9 cellular contexts compared by ENCODE assay signal in genomic region chr2:10787176-10787968, GRCh38. TPM values are rescaled to one million over a fixed set of nuclear protein-coding genes. Genes with fewer than 3 reads are reported as not detected.
A peak's percentile ranks its signal among the peaks of the same experiment; 100 is the strongest.
DNase-seq lines count a peak whose midpoint lies in the region; TF ChIP-seq lines count a peak whose summit lies in the region.
"Had no signal": no experiment of that assay in that cellular context is flagged by ENCODE, and none has a peak within 500 bp of the region (broad histone marks: within the 10 kb centered on the region; RNA-seq: fewer than 3 reads in every experiment).

No MANE protein-coding gene starts in this region.

- DNase-seq in SKM-1 (lab: John Stamatoyannopoulos, UW; ENCODE audit: unreplicated experiment) (peak; percentile 15), SKM-1 treated with dmso at 0.1 percent for 144 hours (lab: John Stamatoyannopoulos, UW; ENCODE audit: unreplicated experiment) (no peak), NCI-H82 (lab: John Stamatoyannopoulos, UW) (peak; percentile 69), brain microvascular endothelial cell (no peak), spleen (peak; percentile 70), testis (no peak), amniotic stem cell (lab: John Stamatoyannopoulos, UW) (no peak), pons (ENCODE audit: low spot score) (no peak)
- DNase-seq: COR-L47 had no signal

- intact Hi-C loops in spleen (cut with DNase I; ENCODE audit: low total_unique reads) (no loop called here), testis (cut with DNase I; ENCODE audit: low total_unique reads) (no loop called here)

- WGBS in spleen, 5 donors, result 85 to 92% (median 90%) methylated on average over 20 of the region's 20 CpGs
- WGBS in testis, 2 donors, result 89 to 90% methylated on average over 20 of the region's 20 CpGs

- H3K27me3 ChIP-seq in brain microvascular endothelial cell (replicated peaks) (no peaks in the 10 kb centered on the region), spleen (replicated peaks in 1 of 7) (no peaks in the 10 kb centered on the region), testis (no peaks in the 10 kb centered on the region)

- H3K36me3 ChIP-seq in brain microvascular endothelial cell (replicated peaks), result peaks cover 86% of the 10 kb centered on the region
- H3K36me3 ChIP-seq in spleen, result peaks cover 5 to 100% (median 98%) of the 10 kb centered on the region in 6 donors
- no peaks in the 10 kb centered on the region for H3K36me3 ChIP-seq in testis (ENCODE audit: low read depth, missing control alignments)

- TF ChIP-seq CTCF in brain microvascular endothelial cell (IDR thresholded peaks at IDR 0.05; ENCODE audit: low read depth, low read length, missing control alignments), result peak; percentile 52
- peak in 6 of 11 experiments; percentile 13 to 40 (median 30) for TF ChIP-seq CTCF in spleen (IDR thresholded peaks at IDR 0.05 in 8 of 11, conservative IDR thresholded peaks at IDR 0.05 in 3 of 11)
- TF ChIP-seq CTCF in testis (IDR thresholded peaks at IDR 0.05), result no peak

- H3K27ac ChIP-seq in brain microvascular endothelial cell (no peak overlapping the region), spleen (no peak overlapping the region), testis (no peak overlapping the region)

- no peak for TF ChIP-seq POLR2A in spleen (IDR thresholded peaks at IDR 0.05)
- TF ChIP-seq POLR2A in testis (IDR thresholded peaks at IDR 0.05), result no peak

- H3K4me3 ChIP-seq in brain microvascular endothelial cell (ENCODE audit: low read depth, low read length) (no peak overlapping the region), spleen (no peak overlapping the region), testis (no peak overlapping the region)

- H3K9me3 ChIP-seq in spleen, result no peaks in the 10 kb centered on the region
- no peaks in the 10 kb centered on the region for H3K9me3 ChIP-seq in testis

- in situ Hi-C loops in brain microvascular endothelial cell (cut with HindIII; ENCODE audit: low pct_ligation_motif_present, low sequenced_read_pairs), result no loop called here

- H3K4me1 ChIP-seq in spleen, result peaks cover 0 to 24% (median 13%) of the 10 kb centered on the region in 6 donors
- H3K4me1 ChIP-seq in testis, result no peaks in the 10 kb centered on the region

RNA-seq across cellular contexts. Expression of gene PDIA6, which starts 25.2 kb away (rescaled TPM):
- total RNA-seq in spleen, result 100 to 1,000 TPM; 100 to 164 (median 131) TPM
- polyA plus RNA-seq in spleen, result 10 to 100 TPM; 29.7 to 60.5 (median 56.0) TPM
- 10 to 100 TPM; 74.3 to 78.4 TPM for total RNA-seq in testis
- polyA plus RNA-seq in testis (ENCODE audit: insufficient read depth, low read depth, low replicate concordance), result 123 TPM

Comparison
In these comparisons a context has a peak if more than half of its experiments do, and no peak if none do; other contexts are left out.
1. DNase-seq: peak in SKM-1 (single experiment), NCI-H82 (single experiment) and spleen (single experiment); none in SKM-1 treated with dmso at 0.1 percent for 144 hours (single experiment), brain microvascular endothelial cell (single experiment), testis (single experiment), amniotic stem cell (single experiment) and pons (single experiment).
2. CTCF ChIP-seq: peak in brain microvascular endothelial cell (single experiment) and spleen (6 of 11); none in testis (0 of 3).